7 cellular contexts compared by ENCODE assay signal in genomic region chr17:45461524-45462327, GRCh38. TPM values are rescaled to one million over a fixed set of nuclear protein-coding genes. Genes with fewer than 3 reads are reported as not detected.
A peak's percentile ranks its signal among the peaks of the same experiment; 100 is the strongest.
DNase-seq lines count a peak whose midpoint lies in the region; ATAC-seq, FAIRE-seq and TF ChIP-seq lines count a peak whose summit lies in the region.
"Not testable (repeated sequence)": the region's sequence is repeated elsewhere in the genome, so short reads cannot be mapped to it uniquely, and the experiment has no call there.

No MANE protein-coding gene starts in this region.

- H3K4me1 ChIP-seq in pancreas = not testable (repeated sequence)

- 84 to 88% methylated on average over 5 to 8 of the region's 8 CpGs for WGBS in pancreas, 2 donors

- intact Hi-C loops in pancreas (cut with DNase I) = not testable (repeated sequence)

- FAIRE-seq in pancreas (lab: Jason Lieb, UNC) = not testable (repeated sequence)

- H3K36me3 ChIP-seq in pancreas = not testable (repeated sequence)

- not testable (repeated sequence) for TF ChIP-seq CTCF in fibroblast of the aortic adventitia (IDR thresholded peaks at IDR 0.05; ENCODE audit: insufficient read depth, low read length); pancreas (IDR thresholded peaks at IDR 0.05)

- ATAC-seq in GM18511 (IDR thresholded peaks at IDR 0.05; ENCODE audit: unreplicated experiment) (peak; percentile 96), HG02571 (IDR thresholded peaks at IDR 0.05; ENCODE audit: unreplicated experiment) (peak; percentile 70), pancreas (peak in 3 of 4 donors; percentile 72 to 93 (median 85))

- DNase-seq in HK-2 (ENCODE audit: unreplicated experiment) = peak; percentile 38
- DNase-seq in NOMO-1 treated with dmso at 0.1 percent for 144 hours (lab: John Stamatoyannopoulos, UW; ENCODE audit: unreplicated experiment) = peak; percentile 25
- peak; percentile 31 for DNase-seq in activated T-cell treated with anti-CD3 and anti-CD28 coated beads for 48 hours (ENCODE audit: low read depth)
- peak; percentile 13 for DNase-seq in fibroblast of the aortic adventitia (ENCODE audit: low read depth)
- DNase-seq in pancreas = not testable (repeated sequence)

- not testable (repeated sequence) for H3K27me3 ChIP-seq in pancreas

- not testable (repeated sequence) for H3K9me3 ChIP-seq in pancreas

- not testable (repeated sequence) for H3K27ac ChIP-seq in pancreas

- H3K4me3 ChIP-seq in fibroblast of the aortic adventitia (ENCODE audit: low read depth, low read length); pancreas: not testable (repeated sequence)

RNA-seq across cellular contexts. Expression of gene PLEKHM1, which starts 28.8 kb away (rescaled TPM):
- 27.6 and 33.5 TPM in 2 replicates for total RNA-seq in fibroblast of the aortic adventitia (ENCODE audit: low replicate concordance)
- 10 to 100 TPM; 15.5 to 30.7 (median 16.5) TPM for total RNA-seq in pancreas
- 10 to 100 TPM; 13.3 to 14.6 TPM for polyA plus RNA-seq in pancreas

RNA-seq across cellular contexts. Expression of gene ARHGAP27, which starts 29.1 kb away (rescaled TPM):
- total RNA-seq in fibroblast of the aortic adventitia (ENCODE audit: low replicate concordance) (2.3 and 5.2 TPM in 2 replicates), pancreas (10 to 100 TPM in 1 of 6 donors, 1 to 10 TPM in 5; 3.1 to 17.3 (median 6.1) TPM)
- 10 to 100 TPM; 16.9 to 22.4 TPM for polyA plus RNA-seq in pancreas
